Comparison of ENCODE assay signal across 8 cellular contexts in the genomic region with DNA sequence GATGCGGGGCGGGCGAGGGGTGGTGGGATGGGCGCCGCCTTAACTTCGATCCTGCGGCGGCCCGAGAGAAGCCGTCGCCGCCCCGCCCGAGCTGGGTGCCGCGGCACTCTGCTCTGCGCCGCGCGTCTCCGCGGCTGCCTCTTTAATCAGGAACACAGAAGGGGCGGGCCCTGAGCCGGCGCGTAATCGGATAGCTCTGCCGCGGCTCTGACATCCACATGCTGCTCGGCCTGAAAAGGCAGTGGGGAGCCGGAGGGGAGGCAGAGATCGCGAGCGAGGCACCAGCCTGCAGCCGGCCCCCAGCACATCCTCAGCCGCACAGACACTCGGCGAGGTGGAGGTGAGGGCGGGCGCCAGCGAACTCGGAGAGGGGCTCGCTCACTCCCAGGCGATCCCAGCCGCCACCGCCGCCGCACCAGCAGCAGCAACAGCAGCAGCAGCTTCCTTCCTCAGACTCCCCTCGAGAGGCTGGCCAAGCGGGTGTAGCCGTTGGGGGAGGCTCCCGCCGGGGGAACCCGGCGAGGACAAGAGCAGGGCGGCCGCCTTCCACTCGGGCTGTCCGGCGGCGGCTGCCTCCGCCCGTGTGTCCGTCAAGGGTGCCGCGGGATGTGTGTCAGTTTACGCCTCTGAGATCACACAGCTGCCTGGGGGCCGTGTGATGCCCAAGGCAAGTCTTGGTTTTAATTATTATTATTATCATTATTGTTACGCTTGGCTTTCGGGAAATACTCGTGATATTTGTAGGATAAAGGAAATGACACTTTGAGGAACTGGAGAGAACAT. TPM values are rescaled to one million over a fixed set of nuclear protein-coding genes. Genes with fewer than 3 reads are reported as not detected.
DNase-seq lines count a peak whose midpoint lies in the region; ATAC-seq and TF ChIP-seq lines count a peak whose summit lies in the region.

A gene with protein sequence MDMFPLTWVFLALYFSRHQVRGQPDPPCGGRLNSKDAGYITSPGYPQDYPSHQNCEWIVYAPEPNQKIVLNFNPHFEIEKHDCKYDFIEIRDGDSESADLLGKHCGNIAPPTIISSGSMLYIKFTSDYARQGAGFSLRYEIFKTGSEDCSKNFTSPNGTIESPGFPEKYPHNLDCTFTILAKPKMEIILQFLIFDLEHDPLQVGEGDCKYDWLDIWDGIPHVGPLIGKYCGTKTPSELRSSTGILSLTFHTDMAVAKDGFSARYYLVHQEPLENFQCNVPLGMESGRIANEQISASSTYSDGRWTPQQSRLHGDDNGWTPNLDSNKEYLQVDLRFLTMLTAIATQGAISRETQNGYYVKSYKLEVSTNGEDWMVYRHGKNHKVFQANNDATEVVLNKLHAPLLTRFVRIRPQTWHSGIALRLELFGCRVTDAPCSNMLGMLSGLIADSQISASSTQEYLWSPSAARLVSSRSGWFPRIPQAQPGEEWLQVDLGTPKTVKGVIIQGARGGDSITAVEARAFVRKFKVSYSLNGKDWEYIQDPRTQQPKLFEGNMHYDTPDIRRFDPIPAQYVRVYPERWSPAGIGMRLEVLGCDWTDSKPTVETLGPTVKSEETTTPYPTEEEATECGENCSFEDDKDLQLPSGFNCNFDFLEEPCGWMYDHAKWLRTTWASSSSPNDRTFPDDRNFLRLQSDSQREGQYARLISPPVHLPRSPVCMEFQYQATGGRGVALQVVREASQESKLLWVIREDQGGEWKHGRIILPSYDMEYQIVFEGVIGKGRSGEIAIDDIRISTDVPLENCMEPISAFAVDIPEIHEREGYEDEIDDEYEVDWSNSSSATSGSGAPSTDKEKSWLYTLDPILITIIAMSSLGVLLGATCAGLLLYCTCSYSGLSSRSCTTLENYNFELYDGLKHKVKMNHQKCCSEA (plus strand): TSS at position 263 of the 783 bp plus-strand sequence. CDS start 790 bp downstream, outside the sequence.

- peaks cover 64% of the 10 kb centered on the region for H3K27me3 ChIP-seq in CD4-positive, alpha-beta T cell (ENCODE audit: control insufficient read depth, insufficient read depth, low read length)
- H3K27me3 ChIP-seq in stomach, result peaks cover 0 to 47% (median 29%) of the 10 kb centered on the region in 3 donors

- H3K4me1 ChIP-seq in stomach, result peaks cover 14 to 74% (median 60%) of the 10 kb centered on the region in 4 donors

- H3K4me1 Mint-ChIP-seq in CD4-positive, alpha-beta T cell (ENCODE audit: low read depth), result peaks cover 39% of the 10 kb centered on the region

- peaks cover 62% of the 10 kb centered on the region for H3K27me3 Mint-ChIP-seq in CD4-positive, alpha-beta T cell

- no peaks in the 10 kb centered on the region for H3K36me3 Mint-ChIP-seq in CD4-positive, alpha-beta T cell (ENCODE audit: low read depth)

- no peak for TF ChIP-seq EP300 in stomach (IDR thresholded peaks at IDR 0.05)

- CTCF ChIA-PET in CD4-positive, alpha-beta T cell (lab: Charles Lee), result no interaction called here

- DNase-seq in CD4-positive, alpha-beta T cell, result peak in 9 of 10 experiments; percentile 9 to 54 (median 29)
- DNase-seq in GM20000 (ENCODE audit: low spot score) (peak; percentile 74), NOMO-1 treated with DMSO at 0.1 percent for 48 hours (lab: John Stamatoyannopoulos, UW; ENCODE audit: unreplicated experiment) (peak; percentile 55), activated T-cell treated with anti-CD3 and anti-CD28 coated beads for 48 hours (ENCODE audit: low read depth) (peak; percentile 48), erythroblast (lab: John Stamatoyannopoulos, UW) (peak; percentile 34 to 49), midbrain (lab: John Stamatoyannopoulos, UW) (peak; percentile 82), stomach (peak; percentile 84)

- H3K27ac Mint-ChIP-seq in CD4-positive, alpha-beta T cell, result no peak within 1 kb of the TSS

- POLR2A ChIA-PET in CD4-positive, alpha-beta T cell (lab: Charles Lee), result interaction anchor here (1.0 kb wide), 1 partner anchor 24 kb away, joined by 5 read pairs; no protein-coding TSS in a partner anchor

- H3K4me3 Mint-ChIP-seq in CD4-positive, alpha-beta T cell, result peak within 1 kb of the TSS; percentile 81

- H3K9me3 ChIP-seq in CD4-positive, alpha-beta T cell (ENCODE audit: control insufficient read depth, low read length), result no peaks in the 10 kb centered on the region
- H3K9me3 ChIP-seq in stomach, result no peaks in the 10 kb centered on the region

- no peaks in the 10 kb centered on the region for H3K9me3 Mint-ChIP-seq in CD4-positive, alpha-beta T cell

- intact Hi-C loops in CD4-positive, alpha-beta T cell (cut with DNase I, micrococcal nuclease), result loop anchor here in 1 of 2 experiments (5.0 kb wide), 1 partner anchor 795 kb away; no protein-coding TSS in a partner anchor
- intact Hi-C loops in stomach (cut with DNase I; ENCODE audit: low total_unique reads), result no loop called here

- no peak within 1 kb of the TSS for H3K27ac ChIP-seq in CD4-positive, alpha-beta T cell (ENCODE audit: low read depth, low read length)
- H3K27ac ChIP-seq in stomach, result peak within 1 kb of the TSS; percentile 75 to 93 (median 88)

- WGBS in stomach, 5 donors, result 0 to 3% (median 1%) methylated on average over 14 to 71 of the region's 71 CpGs

- no peaks in the 10 kb centered on the region for H3K36me3 ChIP-seq in stomach

- no peak for TF ChIP-seq CTCF in CD4-positive, alpha-beta T cell (IDR thresholded peaks at IDR 0.05)
- TF ChIP-seq CTCF in GM20000 (IDR thresholded peaks at IDR 0.05; ENCODE audit: extremely low read depth, missing control alignments) (no peak), stomach (IDR thresholded peaks at IDR 0.05) (no peak)

- TF ChIP-seq POLR2A in erythroblast (IDR thresholded peaks at IDR 0.05; ENCODE audit: low read length) (no peak), stomach (IDR thresholded peaks at IDR 0.05) (peak in 2 of 4 donors; percentile 62 to 86)

- H3K4me3 ChIP-seq in stomach, result peak within 1 kb of the TSS; percentile 65 to 76 (median 70)

- ATAC-seq in CD4-positive, alpha-beta T cell (ENCODE audit: poor library complexity), result peak; percentile 79
- ATAC-seq in HG03558 (IDR thresholded peaks at IDR 0.05; ENCODE audit: extremely low read depth, unreplicated experiment), result peak; percentile 30

RNA-seq across cellular contexts. Expression of the gene that starts here (rescaled TPM):
- under 1 TPM in 1 of 2 experiments, not detected in 1; 0.19 TPM for total RNA-seq in CD4-positive, alpha-beta T cell
- total RNA-seq in stomach, result 100 to 1,000 TPM in 2 of 5 donors, 10 to 100 TPM in 3; 21.0 to 166 (median 56.9) TPM
- polyA plus RNA-seq in stomach, result 10 to 100 TPM in 1 of 3 donors, 1 to 10 TPM in 1, under 1 TPM in 1; 0.92 to 13.2 (median 2.9) TPM

Comparison
In these comparisons a context has a peak if more than half of its experiments do, and no peak if none do; other contexts are left out.
1. RNA of the gene that starts here (total RNA-seq): 21.0 to 166 TPM in stomach; 0.19 TPM in CD4-positive, alpha-beta T cell; every median in the first group is over 10 times any median in the second.
2. Peak in DNase-seq and ATAC-seq in CD4-positive, alpha-beta T cell; RNA of the gene not detected or under 1 TPM.
3. DNase-seq: peak in every context shown above with its lines; median percentile 84 in stomach; 82 in midbrain; 74 in GM20000; 55 in NOMO-1 treated with DMSO at 0.1 percent for 48 hours; 48 in activated T-cell treated with anti-CD3 and anti-CD28 coated beads for 48 hours; 42 in erythroblast; 29 in CD4-positive, alpha-beta T cell.